2 cellular contexts compared by ENCODE assay signal in the genomic region with DNA sequence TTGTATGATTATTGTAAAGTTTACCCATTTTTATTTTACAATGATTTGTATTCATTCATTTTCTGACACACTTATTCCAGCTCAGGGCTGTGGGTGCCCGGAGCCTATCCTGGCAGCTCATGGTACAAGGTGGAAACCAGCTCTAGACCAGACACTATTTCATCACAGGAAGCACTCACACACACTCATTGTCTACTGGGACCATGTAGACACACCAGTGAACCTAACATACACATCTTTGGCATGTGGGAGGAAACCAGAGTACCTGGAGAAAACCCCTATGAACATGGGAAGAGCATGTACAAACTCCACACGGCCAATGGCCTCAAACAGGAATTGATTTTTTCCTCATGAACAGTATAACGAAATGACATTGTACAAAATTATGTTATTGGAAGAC.
A peak's percentile ranks its signal among the peaks of the same experiment; 100 is the strongest.
TF ChIP-seq lines count a peak whose summit lies in the region.

No MANE protein-coding gene starts in this region.

TF ChIP-seq in A549, 52 proteins besides CTCF, POLR2A, EP300 and RAD21:
- TF ChIP-seq ELK1 (IDR thresholded peaks at IDR 0.05; ENCODE audit: low read depth, low read length) = no peak
- no peak for TF ChIP-seq RNF2 (IDR thresholded peaks at IDR 0.05; ENCODE audit: borderline replicate concordance, low read depth)
- no peak for TF ChIP-seq RFX5 (IDR thresholded peaks at IDR 0.05)
- TF ChIP-seq ZC3H11A (IDR thresholded peaks at IDR 0.05) = no peak
- no peak for TF ChIP-seq FOSB (CRISPR knock-in tag; IDR thresholded peaks at IDR 0.05)
- no peak for TF ChIP-seq HOXB13 (CRISPR knock-in tag; IDR thresholded peaks at IDR 0.05; ENCODE audit: low read depth)
- TF ChIP-seq CHD4 (IDR thresholded peaks at IDR 0.05; ENCODE audit: borderline replicate concordance) = no peak
- no peak for TF ChIP-seq RCOR1 (IDR thresholded peaks at IDR 0.05; ENCODE audit: low read depth, low read length)
- no peak for TF ChIP-seq ZSCAN20 (CRISPR knock-in tag; IDR thresholded peaks at IDR 0.05)
- TF ChIP-seq JUNB (IDR thresholded peaks at IDR 0.05) = no peak
- no peak for TF ChIP-seq HOXA7 (CRISPR knock-in tag; IDR thresholded peaks at IDR 0.05)
- TF ChIP-seq, protein P1, sequence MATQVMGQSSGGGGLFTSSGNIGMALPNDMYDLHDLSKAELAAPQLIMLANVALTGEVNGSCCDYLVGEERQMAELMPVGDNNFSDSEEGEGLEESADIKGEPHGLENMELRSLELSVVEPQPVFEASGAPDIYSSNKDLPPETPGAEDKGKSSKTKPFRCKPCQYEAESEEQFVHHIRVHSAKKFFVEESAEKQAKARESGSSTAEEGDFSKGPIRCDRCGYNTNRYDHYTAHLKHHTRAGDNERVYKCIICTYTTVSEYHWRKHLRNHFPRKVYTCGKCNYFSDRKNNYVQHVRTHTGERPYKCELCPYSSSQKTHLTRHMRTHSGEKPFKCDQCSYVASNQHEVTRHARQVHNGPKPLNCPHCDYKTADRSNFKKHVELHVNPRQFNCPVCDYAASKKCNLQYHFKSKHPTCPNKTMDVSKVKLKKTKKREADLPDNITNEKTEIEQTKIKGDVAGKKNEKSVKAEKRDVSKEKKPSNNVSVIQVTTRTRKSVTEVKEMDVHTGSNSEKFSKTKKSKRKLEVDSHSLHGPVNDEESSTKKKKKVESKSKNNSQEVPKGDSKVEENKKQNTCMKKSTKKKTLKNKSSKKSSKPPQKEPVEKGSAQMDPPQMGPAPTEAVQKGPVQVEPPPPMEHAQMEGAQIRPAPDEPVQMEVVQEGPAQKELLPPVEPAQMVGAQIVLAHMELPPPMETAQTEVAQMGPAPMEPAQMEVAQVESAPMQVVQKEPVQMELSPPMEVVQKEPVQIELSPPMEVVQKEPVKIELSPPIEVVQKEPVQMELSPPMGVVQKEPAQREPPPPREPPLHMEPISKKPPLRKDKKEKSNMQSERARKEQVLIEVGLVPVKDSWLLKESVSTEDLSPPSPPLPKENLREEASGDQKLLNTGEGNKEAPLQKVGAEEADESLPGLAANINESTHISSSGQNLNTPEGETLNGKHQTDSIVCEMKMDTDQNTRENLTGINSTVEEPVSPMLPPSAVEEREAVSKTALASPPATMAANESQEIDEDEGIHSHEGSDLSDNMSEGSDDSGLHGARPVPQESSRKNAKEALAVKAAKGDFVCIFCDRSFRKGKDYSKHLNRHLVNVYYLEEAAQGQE (IDR thresholded peaks at IDR 0.05) = no peak
- TF ChIP-seq SREBF2 (IDR thresholded peaks at IDR 0.05) = no peak
- no peak for TF ChIP-seq HMGXB4 (CRISPR knock-in tag; IDR thresholded peaks at IDR 0.05; ENCODE audit: borderline replicate concordance)
- no peak for TF ChIP-seq NPAS2 (CRISPR knock-in tag; IDR thresholded peaks at IDR 0.05; ENCODE audit: borderline replicate concordance)
- TF ChIP-seq MAFK (IDR thresholded peaks at IDR 0.05; ENCODE audit: partially characterized antibody) = no peak
- no peak for TF ChIP-seq NR3C1 (IDR thresholded peaks at IDR 0.05)
- no peak for TF ChIP-seq KDM1A (IDR thresholded peaks at IDR 0.05; ENCODE audit: low read depth)
- TF ChIP-seq BCL3 (IDR thresholded peaks at IDR 0.05) = no peak

TF ChIP-seq in K562, 482 proteins besides CTCF, POLR2A, EP300 and RAD21:
- TF ChIP-seq CEBPG (CRISPR knock-in tag; IDR thresholded peaks at IDR 0.05) (no peak), CEBPG (tag; conservative IDR thresholded peaks at IDR 0.05 in 1 of 2, IDR thresholded peaks at IDR 0.05 in 1 of 2) (peak; percentile 28 to 67; a peak in 2 of 4 replicates), SMARCC2 (IDR thresholded peaks at IDR 0.05; ENCODE audit: low read depth) (no peak), NUFIP1 (IDR thresholded peaks at IDR 0.05; ENCODE audit: partially characterized antibody) (no peak), IFI16 (CRISPR knock-in tag; IDR thresholded peaks at IDR 0.05) (no peak), YBX1 (IDR thresholded peaks at IDR 0.05) (no peak), SMAD4 (CRISPR knock-in tag; conservative IDR thresholded peaks at IDR 0.05) (0 out of 2 replicates have a peak, but pooled peaks have one; percentile 32), CHD1 (IDR thresholded peaks at IDR 0.05; ENCODE audit: low read length) (peak; percentile 58), ZNF668 (CRISPR knock-in tag; IDR thresholded peaks at IDR 0.05) (no peak), SAP30 (IDR thresholded peaks at IDR 0.05; ENCODE audit: borderline replicate concordance, insufficient read depth, low read depth, low read length, poor library complexity, severe bottlenecking) (no peak), FOXP1 (CRISPR knock-in tag; IDR thresholded peaks at IDR 0.05) (no peak), SMAD3 (CRISPR knock-in tag; conservative IDR thresholded peaks at IDR 0.05) (no peak), GABPB1 (CRISPR knock-in tag; IDR thresholded peaks at IDR 0.05) (peak; percentile 41; the same call in 1 of the 2 replicates)
